ENCODE assay signal across 1 cellular context in the genomic region with DNA sequence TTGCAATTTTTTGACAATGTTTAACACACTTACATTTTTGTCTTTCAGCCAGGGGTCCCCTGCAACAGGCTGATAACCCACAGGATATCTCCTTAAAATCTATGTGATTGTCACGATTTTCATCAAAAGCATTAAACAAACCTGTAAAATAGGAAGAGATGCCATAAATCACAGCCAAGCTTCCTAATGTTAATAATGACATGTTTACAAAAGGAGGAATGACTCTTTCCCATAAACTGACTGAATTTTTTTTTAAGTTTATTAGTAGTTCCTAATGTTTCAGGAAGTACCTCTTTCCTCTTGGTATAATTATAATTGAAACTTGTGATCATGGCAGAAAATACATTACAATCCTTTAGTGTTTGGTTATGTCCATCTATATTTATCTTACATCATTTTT.
TF ChIP-seq lines count a peak whose summit lies in the region.

No MANE protein-coding gene starts in this region.

TF ChIP-seq in A549, 52 proteins besides CTCF, POLR2A, EP300 and RAD21 (continued from another document):
- TF ChIP-seq HDAC2 (IDR thresholded peaks at IDR 0.05) (no peak), HEYL (CRISPR knock-in tag; IDR thresholded peaks at IDR 0.05) (no peak), CEBPB (IDR thresholded peaks at IDR 0.05) (no peak), HOXA7 (CRISPR knock-in tag; IDR thresholded peaks at IDR 0.05) (no peak), ZC3H11A (IDR thresholded peaks at IDR 0.05) (no peak), MAX (IDR thresholded peaks at IDR 0.05) (no peak), KDM1A (IDR thresholded peaks at IDR 0.05; ENCODE audit: low read depth) (no peak), RCOR1 (IDR thresholded peaks at IDR 0.05; ENCODE audit: low read depth, low read length) (no peak), PHF8 (IDR thresholded peaks at IDR 0.05; ENCODE audit: borderline replicate concordance, low read depth) (no peak), ZSCAN20 (CRISPR knock-in tag; IDR thresholded peaks at IDR 0.05) (no peak), EHMT2 (IDR thresholded peaks at IDR 0.05; ENCODE audit: low read depth) (no peak), KDM5A (IDR thresholded peaks at IDR 0.05) (no peak)
